In genomic region chr18:32093523-32093922, GRCh38 we compare ENCODE assay signal across 8 cellular contexts. TPM values are rescaled to one million over a fixed set of nuclear protein-coding genes. Genes with fewer than 3 reads are reported as not detected.
A peak's percentile ranks its signal among the peaks of the same experiment; 100 is the strongest.
DNase-seq lines count a peak whose midpoint lies in the region; ATAC-seq, FAIRE-seq and TF ChIP-seq lines count a peak whose summit lies in the region.

No MANE protein-coding gene starts in this region.

- ATAC-seq in K562: peak; percentile 18
- no peak for ATAC-seq in memory B cell (ENCODE audit: low read depth)
- no peak for ATAC-seq in GM21619 (IDR thresholded peaks at IDR 0.05; ENCODE audit: unreplicated experiment)
- no peak for ATAC-seq in HG02763 (IDR thresholded peaks at IDR 0.05; ENCODE audit: unreplicated experiment)

- POLR2A ChIA-PET in K562 (lab: Yijun Ruan, JAX): interaction anchor here (0.6 kb wide), 2 partner anchors 24 to 43 kb away, joined by 3 read pairs; no protein-coding TSS in a partner anchor

- intact Hi-C loops in K562 (cut with micrococcal nuclease): loop anchor here (2.0 to 10.0 kb wide), 3 partner anchors 75 to 989 kb away; partner anchors contain the start of genes DSC2, RNF125 and TRAPPC8
- intact Hi-C loops in posterior cingulate gyrus (cut with DNase I): loop anchor here (2.0 to 10.0 kb wide), 3 partner anchors 75 to 381 kb away; partner anchors contain the start of genes GAREM1, RNF125 and TRAPPC8

- H3K4me3 ChIP-seq in GM12864 (ENCODE audit: low read depth, low read length) (peak overlapping the region; percentile 95), KMS-11 (IDR thresholded peaks at IDR 0.05; ENCODE audit: insufficient read depth, low read depth, low read length) (no peak overlapping the region), K562 (peak overlapping the region; percentile 77)

- peaks cover 25% of the 10 kb centered on the region for H3K36me3 Mint-ChIP-seq in memory B cell

- H3K36me3 ChIP-seq in KMS-11 (ENCODE audit: insufficient read depth) (no peaks in the 10 kb centered on the region; the same call in 1 of the 2 replicates), K562 (ENCODE audit: control insufficient read depth, insufficient read depth, low read length) (peaks cover 39% of the 10 kb centered on the region)

- no peak for DNase-seq in GM12864 (ENCODE audit: low read depth)
- peak; percentile 23 to 77 (median 50) for DNase-seq in K562 (ENCODE audit: extremely low read depth in 1 of 4, low spot score in 3 of 4)
- DNase-seq in memory B cell (ENCODE audit: low spot score in 2 of 2): no peak
- DNase-seq in NCI-H524 treated with DMSO at 0.1 percent for 48 hours (lab: John Stamatoyannopoulos, UW): no peak
- DNase-seq in posterior cingulate gyrus: no peak

- H3K4me1 ChIP-seq in KMS-11 (ENCODE audit: low read depth, poor library complexity, severe bottlenecking): peaks cover 30% of the 10 kb centered on the region
- H3K4me1 ChIP-seq in K562 (replicated peaks in 1 of 2; ENCODE audit: control insufficient read depth in 2 of 2, insufficient read depth in 2 of 2, low read length in 2 of 2): peaks cover 28 to 31% of the 10 kb centered on the region in 2 experiments; a peak in 4 of 5 replicates

- peaks cover 29% of the 10 kb centered on the region for H3K4me1 Mint-ChIP-seq in memory B cell

- H3K9me1 ChIP-seq in K562 (ENCODE audit: control insufficient read depth, insufficient read depth, low read length): no peaks in the 10 kb centered on the region

- no peak for TF ChIP-seq POLR2A in K562 (conservative IDR thresholded peaks at IDR 0.05)

- H3K4me2 ChIP-seq in KMS-11: peak overlapping the region; percentile 94
- H3K4me2 ChIP-seq in K562 (ENCODE audit: insufficient read depth, low read length): peak overlapping the region; percentile 77

- H3K9me3 ChIP-seq in K562 (replicated peaks; ENCODE audit: control insufficient read depth, insufficient read depth, low read depth, low read length): no peaks in the 10 kb centered on the region

- H3K79me2 ChIP-seq in KMS-11 (ENCODE audit: insufficient read depth, low read depth) (peaks cover 60% of the 10 kb centered on the region), K562 (ENCODE audit: control insufficient read depth, insufficient read depth, low read length) (peaks cover 59% of the 10 kb centered on the region)

- 1% methylated on average over 7 of the region's 7 CpGs for WGBS in K562 (ENCODE audit: insufficient coverage, low coverage, missing lambda C conversion rate)

- CTCF ChIA-PET in K562 (lab: Yijun Ruan, JAX; ENCODE audit: low intra/inter-chr PET ratio): no interaction called here

- no peaks in the 10 kb centered on the region for H3K9me3 Mint-ChIP-seq in memory B cell

- no peak for TF ChIP-seq RAD21 in K562 (CRISPR knock-in tag; conservative IDR thresholded peaks at IDR 0.05 in 1 of 2, IDR thresholded peaks at IDR 0.05 in 1 of 2)

- peaks cover 31% of the 10 kb centered on the region for H4K20me1 ChIP-seq in KMS-11 (ENCODE audit: insufficient read depth)
- peaks cover 4% of the 10 kb centered on the region for H4K20me1 ChIP-seq in K562 (replicated peaks; ENCODE audit: control insufficient read depth, insufficient read depth, low read length)

- H3K9ac ChIP-seq in KMS-11: peak overlapping the region; percentile 99
- peak overlapping the region; percentile 83 to 98 for H3K9ac ChIP-seq in K562 (ENCODE audit: insufficient read depth in 1 of 2, low read depth in 2 of 2, low read length in 2 of 2)

- H2AFZ ChIP-seq in KMS-11 (ENCODE audit: low read depth) (peak overlapping the region; percentile 61), K562 (ENCODE audit: low read depth, low read length) (peak overlapping the region; percentile 82; the same call in 1 of the 2 replicates)

- no peak for TF ChIP-seq CTCF in GM12864 (IDR thresholded peaks at IDR 0.05; ENCODE audit: low read depth, low read length, missing control alignments)
- TF ChIP-seq CTCF in KMS-11 (conservative IDR thresholded peaks at IDR 0.05; ENCODE audit: low read depth, low read length): no peak
- no peak for TF ChIP-seq CTCF in K562 (IDR thresholded peaks at IDR 0.05 in 2 of 3, conservative IDR thresholded peaks at IDR 0.05 in 1 of 3; ENCODE audit: insufficient read depth in 2 of 3, low read depth in 1 of 3, low read length in 3 of 3)

- H3K27me3 ChIP-seq in KMS-11 (ENCODE audit: insufficient read depth, low read depth) (no peaks in the 10 kb centered on the region; the same call in 1 of the 2 replicates), K562 (ENCODE audit: control insufficient read depth in 2 of 2, insufficient read depth in 2 of 2, low read length in 2 of 2) (no peaks in the 10 kb centered on the region)

- peak overlapping the region; percentile 97 for H3K27ac Mint-ChIP-seq in memory B cell

- TF ChIP-seq EP300 in K562 (IDR thresholded peaks at IDR 0.05; ENCODE audit: low read length): no peak; the same call in 1 of the 2 replicates

- BruUV-seq in K562 (replicated peaks; lab: Mats Ljungman, UMichigan): no TSS peak

- H3K4me3 Mint-ChIP-seq in memory B cell: peak overlapping the region; percentile 98

- no peaks in the 10 kb centered on the region for H3K27me3 Mint-ChIP-seq in memory B cell

- in situ Hi-C loops in K562 (cut with MboI): no loop called here

- peak overlapping the region; percentile 99 for H3K27ac ChIP-seq in KMS-11
- H3K27ac ChIP-seq in K562 (ENCODE audit: extremely low read depth, low read depth, low read length): peak overlapping the region; percentile 88

- peak; percentile 57 for FAIRE-seq in K562 (lab: Jason Lieb, UNC)

TF ChIP-seq in K562, 482 proteins besides CTCF, POLR2A, EP300 and RAD21 (continues in another document):
- TF ChIP-seq KAT7 (CRISPR knock-in tag; IDR thresholded peaks at IDR 0.05; ENCODE audit: borderline replicate concordance) (no peak), ZNF785 (CRISPR knock-in tag; IDR thresholded peaks at IDR 0.05) (no peak), POLR2AphosphoS2 (IDR thresholded peaks at IDR 0.05; ENCODE audit: low read length) (no peak), TFAM (CRISPR knock-in tag; conservative IDR thresholded peaks at IDR 0.05) (no peak), KLF13 (tag; IDR thresholded peaks at IDR 0.05; ENCODE audit: borderline replicate concordance, low read depth) (no peak), ZNF79 (CRISPR knock-in tag; IDR thresholded peaks at IDR 0.05; ENCODE audit: low read depth) (no peak), SMARCA5 (IDR thresholded peaks at IDR 0.05) (no peak), ZNF75A (CRISPR knock-in tag; IDR thresholded peaks at IDR 0.05) (no peak), DPF2 (IDR thresholded peaks at IDR 0.05) (peak; percentile 47), RBFOX2 (IDR thresholded peaks at IDR 0.05; ENCODE audit: low read depth, low read length) (no peak), MIER1 (IDR thresholded peaks at IDR 0.05; ENCODE audit: low read depth) (no peak), TFE3 (CRISPR knock-in tag; IDR thresholded peaks at IDR 0.05) (no peak), POLR3G (IDR thresholded peaks at IDR 0.05; ENCODE audit: extremely low read depth, insufficient read length, insufficient replicate concordance) (no peak)

RNA-seq across cellular contexts. Expression of gene RNF138, which starts 1.8 kb away (rescaled TPM):
- 22.1 and 26.9 TPM in 2 replicates for total RNA-seq in K562 (2011; cell fraction: chromatin; rRNA removed; ENCODE audit: low replicate concordance)
- 29.9 and 33.3 TPM in 2 replicates for total RNA-seq in K562 (2011; cell fraction: nucleolus; rRNA removed)
- total RNA-seq in K562 (2011; cell fraction: nucleoplasm; rRNA removed): 30.0 and 31.4 TPM in 2 replicates
- total RNA-seq in K562 (2014; rRNA removed) (52.0 and 57.1 TPM in 2 replicates), K562 (2014; rRNA removed; fragmentation: Illumina TruSeq; extraction: Trizol) (80.6 and 89.3 TPM in 2 replicates), K562 (2015; rRNA removed; fragmentation: Illumina TruSeq; extraction: Trizol) (80.2 and 83.0 TPM in 2 replicates), K562 (2021) (100 and 105 TPM in 2 replicates)
- polyA plus RNA-seq in K562 (2011; rRNA removed) (41.6 and 47.6 TPM in 2 replicates), K562 (2014; fragmentation: Illumina TruSeq; extraction: Trizol) (64.2 and 65.8 TPM in 2 replicates), K562 (2014; fragmentation: Nextera tagmentation; extraction: Ambion mirVana) (10 to 100 TPM; 51.1 to 55.9 TPM), K562 (2014; rRNA removed) (58.2 and 62.5 TPM in 2 replicates)
- 40.6 and 48.8 TPM in 2 replicates for polyA plus RNA-seq in K562 (2011; cell fraction: cytosol; rRNA removed)
- polyA plus RNA-seq in K562 (2011; cell fraction: nucleus; rRNA removed): 27.2 and 40.2 TPM in 2 replicates
- polyA plus RNA-seq in K562 (2012): 46.0 and 49.9 TPM in 2 replicates
- polyA minus RNA-seq in K562 (2011; rRNA and poly(A)+ RNA removed): 88.5 and 97.6 TPM in 2 replicates
- 128 and 137 TPM in 2 replicates for polyA minus RNA-seq in K562 (2011; cell fraction: cytosol; rRNA and poly(A)+ RNA removed)
- 30.6 and 35.9 TPM in 2 replicates for polyA minus RNA-seq in K562 (2011; cell fraction: nucleus; rRNA and poly(A)+ RNA removed)

Comparison
In these comparisons a context has a peak if more than half of its experiments do, and no peak if none do; other contexts are left out.
1. DNase-seq: peak in K562 (4 of 4); none in GM12864 (single experiment), memory B cell (0 of 2), NCI-H524 treated with DMSO at 0.1 percent for 48 hours (single experiment) and posterior cingulate gyrus (0 of 10).